In genomic region chr15:98863983-98864382, GRCh38 we compare ENCODE assay signal across 18 cellular contexts.
DNase-seq lines count a peak whose midpoint lies in the region; ATAC-seq, FAIRE-seq and TF ChIP-seq lines count a peak whose summit lies in the region.
"Had no signal": no experiment of that assay in that cellular context is flagged by ENCODE, and none has a peak within 500 bp of the region (broad histone marks: within the 10 kb centered on the region; RNA-seq: fewer than 3 reads in every experiment).

No MANE protein-coding gene starts in this region.

- H3K4me3 ChIP-seq in HepG2 (replicated peaks in 1 of 3; ENCODE audit: insufficient read depth in 1 of 3, low read depth in 2 of 3, low read length in 3 of 3) (no peak overlapping the region), right lobe of liver (no peak overlapping the region)
- H3K4me3 ChIP-seq: BLaER1 treated with 17β-estradiol and CSF1 and Interleukin-3, amounts not matched to agents 10 nM and 100 nM had no signal

- no peak for DNase-seq in HepG2 (ENCODE audit: low spot score)
- DNase-seq in right lobe of liver, result no peak
- no peak for DNase-seq in WTC11 (ENCODE audit: low spot score)
- DNase-seq in osteocyte (ENCODE audit: extremely low spot score, unreplicated experiment), result no peak
- DNase-seq in NCI-H2081 treated with DMSO at 0.1 percent for 48 hours (lab: John Stamatoyannopoulos, UW), result no peak
- no peak for DNase-seq in activated naive CD4-positive, alpha-beta T cell treated with Interleukin-2 at 50 U/mL for 16 hours
- DNase-seq in KG1 (lab: John Stamatoyannopoulos, UW), result no peak
- DNase-seq: Calu3; CD8-positive, alpha-beta T cell; DMS79 treated with DMSO at 0.1 percent for 48 hours; GF-D8; GOT3; H7 had no signal

- TF ChIP-seq POLR2A in HepG2 (IDR thresholded peaks at IDR 0.05; ENCODE audit: insufficient read depth in 1 of 2, low read depth in 2 of 2, low read length in 2 of 2), result no peak
- TF ChIP-seq POLR2A in right lobe of liver (IDR thresholded peaks at IDR 0.05), result no peak

- H3K4me3 Mint-ChIP-seq in WTC11, result no peak overlapping the region
- H3K4me3 Mint-ChIP-seq in osteocyte (ENCODE audit: unreplicated experiment), result no peak overlapping the region
- H3K4me3 Mint-ChIP-seq: B cell; CD8-positive, alpha-beta T cell had no signal

- no TSS peak for BruUV-seq in HepG2 (replicated peaks; lab: Mats Ljungman, UMichigan)

- peaks cover 52% of the 10 kb centered on the region for H4K20me1 ChIP-seq in HepG2 (ENCODE audit: insufficient read depth, low read length)

- no peak for ATAC-seq in HepG2
- ATAC-seq in right lobe of liver, result no peak
- no peak for ATAC-seq in WTC11
- ATAC-seq in GM19328 (IDR thresholded peaks at IDR 0.05; ENCODE audit: unreplicated experiment), result no peak
- ATAC-seq: CD8-positive, alpha-beta T cell; HCT116 had no signal

- H3K4me1 Mint-ChIP-seq in WTC11, result peaks cover 81% of the 10 kb centered on the region
- peaks cover 89% of the 10 kb centered on the region for H3K4me1 Mint-ChIP-seq in osteocyte (ENCODE audit: unreplicated experiment)

- FAIRE-seq in HepG2 (lab: Jason Lieb, UNC), result no peak

- TF ChIP-seq EP300 in HepG2 (IDR thresholded peaks at IDR 0.05; ENCODE audit: low read depth in 2 of 2, low read length in 2 of 2) (no peak), HepG2 (CRISPR knock-in tag; IDR thresholded peaks at IDR 0.05; ENCODE audit: borderline replicate concordance) (no peak)

- CTCF ChIA-PET in HepG2 (lab: Yijun Ruan, JAX; ENCODE audit: low intra/inter-chr PET ratio, low total read pairs), result no interaction called here
- CTCF ChIA-PET in WTC11 (lab: Charles Lee), result interaction anchor here (1.0 to 2.4 kb wide), 3 partner anchors 13 to 345 kb away, joined by 4 to 10 read pairs (median 4); no protein-coding TSS in a partner anchor

- H3K27ac Mint-ChIP-seq in WTC11 (no peak overlapping the region), osteocyte (ENCODE audit: unreplicated experiment) (peak overlapping the region; percentile 6)
- H3K27ac Mint-ChIP-seq: B cell; CD8-positive, alpha-beta T cell had no signal

- H2AFZ ChIP-seq in HepG2 (ENCODE audit: low read length), result no peak overlapping the region

- no peak overlapping the region for H3K9ac ChIP-seq in HepG2 (ENCODE audit: insufficient read depth, low read depth, low read length)
- H3K9ac ChIP-seq: BLaER1 treated with 17β-estradiol and CSF1 and Interleukin-3, amounts not matched to agents 10 nM and 100 nM had no signal

- H3K27me3 ChIP-seq in HepG2 (ENCODE audit: control insufficient read depth in 1 of 2, insufficient read depth in 2 of 2, low read length in 2 of 2), result no peaks in the 10 kb centered on the region
- no peaks in the 10 kb centered on the region for H3K27me3 ChIP-seq in right lobe of liver
- H3K27me3 ChIP-seq: BLaER1 treated with 17β-estradiol and CSF1 and Interleukin-3, amounts not matched to agents 10 nM and 100 nM had no signal

- peaks cover 43% of the 10 kb centered on the region for H3K4me1 ChIP-seq in HepG2 (ENCODE audit: insufficient read depth, low read length)
- H3K4me1 ChIP-seq in right lobe of liver, result no peaks in the 10 kb centered on the region

- no peak overlapping the region for H3K4me2 ChIP-seq in HepG2 (ENCODE audit: low read depth, low read length)

- H3K27ac ChIP-seq in HepG2 (ENCODE audit: extremely low read length, insufficient read depth, low read length) (no peak overlapping the region), right lobe of liver (no peak overlapping the region)
- H3K27ac ChIP-seq: 22Rv1; BLaER1 treated with 17β-estradiol and CSF1 and Interleukin-3, amounts not matched to agents 10 nM and 100 nM had no signal

- H3K36me3 ChIP-seq in HepG2 (replicated peaks in 1 of 2; ENCODE audit: control insufficient read depth in 1 of 2, insufficient read depth in 2 of 2, low read length in 2 of 2) (no peaks in the 10 kb centered on the region), right lobe of liver (no peaks in the 10 kb centered on the region)

- TF ChIP-seq CTCF in HepG2 (CRISPR knock-in tag; IDR thresholded peaks at IDR 0.05) (no peak), right lobe of liver (IDR thresholded peaks at IDR 0.05) (no peak), WTC11 (IDR thresholded peaks at IDR 0.05) (no peak), osteocyte (IDR thresholded peaks at IDR 0.05) (no peak)

- H3K27me3 Mint-ChIP-seq in WTC11 (ENCODE audit: low read depth) (no peaks in the 10 kb centered on the region), osteocyte (ENCODE audit: unreplicated experiment) (no peaks in the 10 kb centered on the region)
- H3K27me3 Mint-ChIP-seq: B cell had no signal

- intact Hi-C loops in HepG2 (cut with micrococcal nuclease; ENCODE audit: unreplicated experiment) (no loop called here), right lobe of liver (cut with DNase I) (no loop called here)

- in situ Hi-C loops in HepG2 (cut with HindIII; ENCODE audit: extremely low pct_ligation_motif_present, low pct_unique_long_range_greater_than_20kb), result no loop called here

- H3K79me2 ChIP-seq in HepG2 (ENCODE audit: insufficient read depth, low read length), result peaks cover 52% of the 10 kb centered on the region

- H3K9me3 Mint-ChIP-seq in WTC11 (no peaks in the 10 kb centered on the region), osteocyte (ENCODE audit: unreplicated experiment) (no peaks in the 10 kb centered on the region)
- H3K9me3 Mint-ChIP-seq: CD8-positive, alpha-beta T cell had no signal

- H3K36me3 Mint-ChIP-seq in WTC11 (no peaks in the 10 kb centered on the region), osteocyte (ENCODE audit: unreplicated experiment) (peaks cover 2% of the 10 kb centered on the region)

- no peak for TF ChIP-seq RAD21 in HepG2 (CRISPR knock-in tag; IDR thresholded peaks at IDR 0.05)

- H3K9me3 ChIP-seq in HepG2 (ENCODE audit: low read length) (no peaks in the 10 kb centered on the region), right lobe of liver (no peaks in the 10 kb centered on the region)

- POLR2A ChIA-PET in HepG2 (lab: Yijun Ruan, JAX), result no interaction called here
- POLR2A ChIA-PET in WTC11 (lab: Charles Lee), result no interaction called here

TF ChIP-seq in HepG2, 621 proteins besides CTCF, POLR2A, EP300 and RAD21 (continues in another document):
- TF ChIP-seq NCOA5 (CRISPR knock-in tag; IDR thresholded peaks at IDR 0.05), result no peak
- no peak for TF ChIP-seq FOXP4 (CRISPR knock-in tag; IDR thresholded peaks at IDR 0.05)

TF ChIP-seq in WTC11, 78 proteins besides CTCF, POLR2A, EP300 and RAD21:
- TF ChIP-seq SOX15 (CRISPR knock-in tag; IDR thresholded peaks at IDR 0.05), result no peak
- TF ChIP-seq IRF2 (CRISPR knock-in tag; IDR thresholded peaks at IDR 0.05; ENCODE audit: borderline replicate concordance, low read depth), result no peak
- no peak for TF ChIP-seq FOXP1 (CRISPR knock-in tag; IDR thresholded peaks at IDR 0.05; ENCODE audit: borderline replicate concordance)
- TF ChIP-seq MXD4 (CRISPR knock-in tag; IDR thresholded peaks at IDR 0.05; ENCODE audit: borderline replicate concordance), result no peak
- TF ChIP-seq ZNF671 (CRISPR knock-in tag; IDR thresholded peaks at IDR 0.05), result no peak
- TF ChIP-seq EMX1 (CRISPR knock-in tag; IDR thresholded peaks at IDR 0.05), result no peak
- TF ChIP-seq ZNF121 (CRISPR knock-in tag; IDR thresholded peaks at IDR 0.05), result peak; percentile 83
- TF ChIP-seq TP53 (CRISPR knock-in tag; IDR thresholded peaks at IDR 0.05), result no peak

Comparison
In these comparisons a context has a peak if more than half of its experiments do, and no peak if none do; other contexts are left out.
1. Of the 50 proteins assayed by ChIP-seq in both HepG2 and WTC11: peak only in HepG2: none; only in WTC11: none; in both: ZNF121; in neither: 49.